10 cellular contexts compared by ENCODE assay signal in the genomic region with DNA sequence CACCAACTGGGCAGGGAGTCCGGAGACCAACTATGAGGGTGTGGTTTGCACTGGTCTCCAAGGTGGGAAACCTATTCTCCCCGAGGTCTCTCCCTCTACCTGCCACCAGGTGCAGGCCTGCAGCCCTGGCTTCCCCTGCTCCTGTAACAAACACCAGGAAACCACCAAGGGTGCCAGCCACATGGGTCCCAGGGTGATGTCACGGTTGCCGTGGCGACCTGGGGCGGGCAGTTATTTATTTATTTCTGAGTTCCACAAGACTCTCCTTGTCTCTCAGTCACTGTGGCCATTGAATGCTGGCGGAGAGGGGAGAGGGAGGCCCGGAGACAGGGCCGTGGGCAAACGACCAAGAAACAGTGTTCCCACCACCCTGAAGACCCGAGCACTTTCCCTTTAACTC.
DNase-seq lines count a peak whose midpoint lies in the region; ATAC-seq lines count a peak whose summit lies in the region.
"Had no signal": no experiment of that assay in that cellular context is flagged by ENCODE, and none has a peak within 500 bp of the region (broad histone marks: within the 10 kb centered on the region; RNA-seq: fewer than 3 reads in every experiment).

No MANE protein-coding gene starts in this region.

- in situ Hi-C loops in ACHN (cut with HindIII; ENCODE audit: low pct_ligation_motif_present, low pct_unique_long_range_greater_than_20kb, low sequenced_read_pairs), result no loop called here

- no peak for ATAC-seq in HG03135 (IDR thresholded peaks at IDR 0.05; ENCODE audit: unreplicated experiment)
- ATAC-seq: left cardiac atrium had no signal

- DNase-seq in NCI-H1436 (lab: John Stamatoyannopoulos, UW) (peak; percentile 70), NCI-H1436 treated with DMSO at 0.1 percent for 48 hours (lab: John Stamatoyannopoulos, UW) (no peak), NCI-H2171 (lab: John Stamatoyannopoulos, UW) (peak; percentile 17), ecto neural progenitor cell (ENCODE audit: low spot score) (peak; percentile 58), retina (peak; percentile 62), ACHN (no peak)
- DNase-seq in activated effector memory CD4-positive, alpha-beta T cell treated with Interleukin-2 at 50 U/mL for 16 hours, result no peak
- DNase-seq: 8988T, left cardiac atrium had no signal

Comparison
In these comparisons a context has a peak if more than half of its experiments do, and no peak if none do; other contexts are left out.
1. DNase-seq: peak in NCI-H1436 (single experiment), NCI-H2171 (single experiment), ecto neural progenitor cell (single experiment) and retina (single experiment); none in NCI-H1436 treated with DMSO at 0.1 percent for 48 hours (single experiment), activated effector memory CD4-positive, alpha-beta T cell treated with Interleukin-2 at 50 U/mL for 16 hours (single experiment) and ACHN (single experiment).